26 cellular contexts compared by ENCODE assay signal in genomic region chr12:60630796-60631195, GRCh38.
A peak's percentile ranks its signal among the peaks of the same experiment; 100 is the strongest.
DNase-seq lines count a peak whose midpoint lies in the region; ATAC-seq, FAIRE-seq and TF ChIP-seq lines count a peak whose summit lies in the region.
"Had no signal": no experiment of that assay in that cellular context is flagged by ENCODE, and none has a peak within 500 bp of the region (broad histone marks: within the 10 kb centered on the region; RNA-seq: fewer than 3 reads in every experiment).

No MANE protein-coding gene starts in this region.

- DNase-seq in DMS53 treated with DMSO at 0.1 percent for 48 hours (lab: John Stamatoyannopoulos, UW; ENCODE audit: unreplicated experiment) (peak; percentile 15), PC-3 (peak; percentile 51), bronchial epithelial cell (ENCODE audit: low read depth) (peak; percentile 27), AML-193 (lab: John Stamatoyannopoulos, UW) (no peak), A172 (ENCODE audit: low spot score) (no peak), trophoblast cell (no peak)
- no peak for DNase-seq in activated naive CD4-positive, alpha-beta T cell treated with anti-CD3 and anti-CD28 coated beads for 36 hours
- DNase-seq: 8988T; BE2C; C1 segment of cervical spinal cord; CD4-positive, alpha-beta memory T cell; CD4-positive, CD25-positive, alpha-beta regulatory T cell; CD8-positive, alpha-beta memory T cell; COR-L47; DMS 273 treated with DMSO at 0.1 percent for 48 hours; DMS153; DMS79; DND-41; EL; GDM1 had no signal

- intact Hi-C loops in PC-3 (cut with micrococcal nuclease), result no loop called here
- intact Hi-C loops in activated naive CD4-positive, alpha-beta T cell treated with anti-CD3 and anti-CD28 coated beads for 36 hours (cut with micrococcal nuclease), result no loop called here

- no peaks in the 10 kb centered on the region for H4K20me1 ChIP-seq in PC-3 (ENCODE audit: low read length)
- H4K20me1 ChIP-seq: BLaER1 had no signal

- H3K9ac ChIP-seq in PC-3 (ENCODE audit: low read length) (no peak overlapping the region), trophoblast cell (ENCODE audit: low read length) (no peak overlapping the region)
- H3K9ac ChIP-seq: BLaER1 had no signal

- H3K27ac ChIP-seq in PC-3 (ENCODE audit: low read length) (no peak overlapping the region), trophoblast cell (ENCODE audit: low read depth, low read length) (no peak overlapping the region)
- H3K27ac ChIP-seq: A549, BLaER1 had no signal

- ATAC-seq in PC-3, result peak; percentile 95
- ATAC-seq: A549, GM12878 had no signal

- no peak overlapping the region for H2BK120ac ChIP-seq in trophoblast cell (ENCODE audit: insufficient read depth, low read length, poor library complexity)

- BruUV-seq in PC-3 (replicated peaks; lab: Mats Ljungman, UMichigan), result no TSS peak

- H2BK12ac ChIP-seq in trophoblast cell (ENCODE audit: low read length), result no peak overlapping the region

- no peaks in the 10 kb centered on the region for H3K36me3 ChIP-seq in PC-3 (ENCODE audit: low read depth, low read length)
- no peaks in the 10 kb centered on the region for H3K36me3 ChIP-seq in bronchial epithelial cell (ENCODE audit: control insufficient read depth, insufficient read depth, low read length)
- no peaks in the 10 kb centered on the region for H3K36me3 ChIP-seq in trophoblast cell (ENCODE audit: control insufficient read depth in 1 of 2, insufficient read depth in 2 of 2, low read length in 2 of 2)
- H3K36me3 ChIP-seq: BE2C, BLaER1 had no signal

- no peaks in the 10 kb centered on the region for H3K27me3 Mint-ChIP-seq in activated naive CD4-positive, alpha-beta T cell treated with anti-CD3 and anti-CD28 coated beads for 36 hours (ENCODE audit: low read depth)
- H3K27me3 Mint-ChIP-seq: CD4-positive, alpha-beta memory T cell; CD4-positive, CD25-positive, alpha-beta regulatory T cell; CD8-positive, alpha-beta memory T cell had no signal

- H3K18ac ChIP-seq in trophoblast cell (ENCODE audit: low read length), result no peak overlapping the region

- CTCF ChIA-PET in PC-3 (lab: Charles Lee), result no interaction called here
- CTCF ChIA-PET in activated naive CD4-positive, alpha-beta T cell treated with anti-CD3 and anti-CD28 coated beads for 36 hours (lab: Charles Lee), result no interaction called here

- H4K8ac ChIP-seq in trophoblast cell (ENCODE audit: low read depth, low read length), result no peak overlapping the region

- no peak overlapping the region for H3K23ac ChIP-seq in trophoblast cell (ENCODE audit: low read length)

- H3K79me1 ChIP-seq in trophoblast cell (ENCODE audit: low read length), result no peaks in the 10 kb centered on the region

- H3K4me2 ChIP-seq in PC-3 (ENCODE audit: low read length) (no peak overlapping the region), trophoblast cell (ENCODE audit: low read length) (no peak overlapping the region)
- H3K4me2 ChIP-seq: A549, BLaER1 had no signal

- no peaks in the 10 kb centered on the region for H3K9me3 Mint-ChIP-seq in activated naive CD4-positive, alpha-beta T cell treated with anti-CD3 and anti-CD28 coated beads for 36 hours

- FAIRE-seq in bronchial epithelial cell (lab: Jason Lieb, UNC), result no peak
- FAIRE-seq: A549, GM12878, GM12892, GM18507 had no signal

- no peaks in the 10 kb centered on the region for H3K9me3 ChIP-seq in PC-3 (ENCODE audit: low read length)
- no peaks in the 10 kb centered on the region for H3K9me3 ChIP-seq in trophoblast cell (ENCODE audit: insufficient read depth, low read depth, low read length)
- H3K9me3 ChIP-seq: A549, BE2C, BLaER1 had no signal

- no CpG with 5 or more reads among the region's 1 CpG for WGBS in trophoblast cell (ENCODE audit: extremely low coverage, insufficient coverage, insufficient read length)

- H2AK5ac ChIP-seq in trophoblast cell (ENCODE audit: low read length), result no peak overlapping the region

- no peaks in the 10 kb centered on the region for H3K79me2 ChIP-seq in PC-3 (ENCODE audit: low read length)
- H3K79me2 ChIP-seq in trophoblast cell (ENCODE audit: control insufficient read depth, insufficient read depth, low read length, poor library complexity), result no peaks in the 10 kb centered on the region

- no peaks in the 10 kb centered on the region for H3K36me3 Mint-ChIP-seq in activated naive CD4-positive, alpha-beta T cell treated with anti-CD3 and anti-CD28 coated beads for 36 hours (ENCODE audit: low read depth)
- H3K36me3 Mint-ChIP-seq: CD14-positive monocyte; CD4-positive, alpha-beta memory T cell; CD4-positive, CD25-positive, alpha-beta regulatory T cell; CD8-positive, alpha-beta memory T cell had no signal

- no peak overlapping the region for H3K4me3 Mint-ChIP-seq in activated naive CD4-positive, alpha-beta T cell treated with anti-CD3 and anti-CD28 coated beads for 36 hours
- H3K4me3 Mint-ChIP-seq: CD14-positive monocyte; CD4-positive, alpha-beta memory T cell; CD4-positive, CD25-positive, alpha-beta regulatory T cell; CD8-positive, alpha-beta memory T cell had no signal

- no peak overlapping the region for H3K27ac Mint-ChIP-seq in activated naive CD4-positive, alpha-beta T cell treated with anti-CD3 and anti-CD28 coated beads for 36 hours
- H3K27ac Mint-ChIP-seq: CD14-positive monocyte; CD4-positive, alpha-beta memory T cell; CD4-positive, CD25-positive, alpha-beta regulatory T cell; CD8-positive, alpha-beta memory T cell had no signal

- no peak overlapping the region for H4K12ac ChIP-seq in trophoblast cell (ENCODE audit: low read depth, low read length)

- TF ChIP-seq CTCF in PC-3 (conservative IDR thresholded peaks at IDR 0.05; ENCODE audit: low read depth, low read length) (no peak), bronchial epithelial cell (IDR thresholded peaks at IDR 0.05; ENCODE audit: insufficient read depth, low read length, severe bottlenecking) (no peak)

- H3K4me3 ChIP-seq in PC-3 (ENCODE audit: low read length) (no peak overlapping the region), bronchial epithelial cell (ENCODE audit: low read depth, low read length) (no peak overlapping the region), trophoblast cell (ENCODE audit: low read depth, low read length) (no peak overlapping the region)
- H3K4me3 ChIP-seq: A549, BLaER1, GM12878 had no signal

- no peak overlapping the region for H2BK5ac ChIP-seq in trophoblast cell (ENCODE audit: low read depth, low read length, poor library complexity)

- POLR2A ChIA-PET in PC-3 (lab: Charles Lee; ENCODE audit: unreplicated experiment), result no interaction called here

- H3K4me1 ChIP-seq in PC-3 (ENCODE audit: insufficient read depth, low read length), result 0 out of 2 replicates have a peak, but pooled peaks cover 8% of the 10 kb centered on the region
- H3K4me1 ChIP-seq in trophoblast cell (ENCODE audit: control insufficient read depth in 1 of 2, insufficient read depth in 2 of 2, low read length in 2 of 2), result no peaks in the 10 kb centered on the region
- H3K4me1 ChIP-seq: A549, BE2C, BLaER1 had no signal

- H3K9me2 ChIP-seq in PC-3 (replicated peaks; ENCODE audit: low read length), result no peaks in the 10 kb centered on the region

- no peak overlapping the region for H3K14ac ChIP-seq in trophoblast cell (ENCODE audit: low read length)

- no peaks in the 10 kb centered on the region for H3F3A ChIP-seq in PC-3 (ENCODE audit: low read length, unreplicated experiment)

- H3K27me3 ChIP-seq in PC-3 (ENCODE audit: low read length) (no peaks in the 10 kb centered on the region), bronchial epithelial cell (ENCODE audit: control insufficient read depth, insufficient read depth, low read length) (no peaks in the 10 kb centered on the region), trophoblast cell (ENCODE audit: insufficient read depth, low read length) (no peaks in the 10 kb centered on the region)
- H3K27me3 ChIP-seq: BE2C, BLaER1 had no signal

- no peak overlapping the region for H4K91ac ChIP-seq in trophoblast cell (ENCODE audit: low read depth, low read length)

- no peak overlapping the region for H2AFZ ChIP-seq in PC-3 (ENCODE audit: low read length)
- H2AFZ ChIP-seq in trophoblast cell (ENCODE audit: insufficient read depth, low read length, poor library complexity), result no peak overlapping the region

- no peak overlapping the region for H3K4ac ChIP-seq in trophoblast cell (ENCODE audit: low read depth, low read length)

- H3K4me1 Mint-ChIP-seq in activated naive CD4-positive, alpha-beta T cell treated with anti-CD3 and anti-CD28 coated beads for 36 hours (ENCODE audit: low read depth), result no peaks in the 10 kb centered on the region
- H3K4me1 Mint-ChIP-seq: CD14-positive monocyte; CD4-positive, alpha-beta memory T cell; CD4-positive, CD25-positive, alpha-beta regulatory T cell; CD8-positive, alpha-beta memory T cell had no signal

Comparison
In these comparisons a context has a peak if more than half of its experiments do, and no peak if none do; other contexts are left out.
1. DNase-seq: peak in DMS53 treated with DMSO at 0.1 percent for 48 hours (single experiment), PC-3 (single experiment) and bronchial epithelial cell (single experiment); none in AML-193 (0 of 2), A172 (single experiment), trophoblast cell (0 of 2) and activated naive CD4-positive, alpha-beta T cell treated with anti-CD3 and anti-CD28 coated beads for 36 hours (single experiment).